Comparison of ENCODE assay signal across 9 cellular contexts in genomic region chr12:131454418-131455217, GRCh38.
DNase-seq lines count a peak whose midpoint lies in the region; ATAC-seq and TF ChIP-seq lines count a peak whose summit lies in the region.
"Had no signal": no experiment of that assay in that cellular context is flagged by ENCODE, and none has a peak within 500 bp of the region (broad histone marks: within the 10 kb centered on the region; RNA-seq: fewer than 3 reads in every experiment).

No MANE protein-coding gene starts in this region.

- peaks cover 7% of the 10 kb centered on the region for H3K9me3 Mint-ChIP-seq in glutamatergic neuron (ENCODE audit: unreplicated experiment)

- H3K36me3 Mint-ChIP-seq in T-helper 17 cell (ENCODE audit: low read depth) (no peaks in the 10 kb centered on the region), glutamatergic neuron (ENCODE audit: unreplicated experiment) (no peaks in the 10 kb centered on the region)
- H3K36me3 Mint-ChIP-seq: CD8-positive, alpha-beta T cell had no signal

- no peak overlapping the region for H3K4me2 ChIP-seq in smooth muscle cell

- WGBS in smooth muscle cell (ENCODE audit: low lambda C conversion rate), result 55% methylated on average over 12 of the region's 12 CpGs

- no peaks in the 10 kb centered on the region for H3K79me2 ChIP-seq in smooth muscle cell (ENCODE audit: low read depth)

- peak; percentile 4 for DNase-seq in NK-92 treated with Interleukin-12 subunit alpha and Interleukin-12 subunit beta, amount 100 ng/mL, for 24 hours (lab: John Stamatoyannopoulos, UW)
- no peak for DNase-seq in NK-92 (lab: John Stamatoyannopoulos, UW; ENCODE audit: unreplicated experiment)
- peak; percentile 73 for DNase-seq in KBM-7
- DNase-seq in T-helper 17 cell, result no peak
- peak; percentile 79 for DNase-seq in glutamatergic neuron
- DNase-seq in smooth muscle cell (lab: John Stamatoyannopoulos, UW; ENCODE audit: unreplicated experiment), result no peak
- no peak for DNase-seq in C1 segment of cervical spinal cord (lab: John Stamatoyannopoulos, UW)

- H3K4me1 Mint-ChIP-seq in T-helper 17 cell (peaks cover 6% of the 10 kb centered on the region), glutamatergic neuron (ENCODE audit: low read depth, unreplicated experiment) (peaks cover 15% of the 10 kb centered on the region)

- H3K27me3 ChIP-seq in smooth muscle cell (ENCODE audit: low read depth), result peaks cover under 1% of the 10 kb centered on the region

- in situ Hi-C loops in KBM-7 (cut with MboI; ENCODE audit: low pct_unique_long_range_greater_than_20kb, low sequenced_read_pairs), result no loop called here

- H2AFZ ChIP-seq in smooth muscle cell (ENCODE audit: low read depth), result no peak overlapping the region

- H3K9ac ChIP-seq in smooth muscle cell (ENCODE audit: low read depth), result no peak overlapping the region

- H3K4me1 ChIP-seq in smooth muscle cell (ENCODE audit: low read depth), result no peaks in the 10 kb centered on the region

- no peak overlapping the region for H3K4me3 Mint-ChIP-seq in T-helper 17 cell
- H3K4me3 Mint-ChIP-seq in glutamatergic neuron (ENCODE audit: unreplicated experiment), result no peak overlapping the region
- H3K4me3 Mint-ChIP-seq: CD8-positive, alpha-beta T cell had no signal

- H3K27ac ChIP-seq in smooth muscle cell (ENCODE audit: low read depth), result no peak overlapping the region

- H3K27ac Mint-ChIP-seq in T-helper 17 cell, result no peak overlapping the region
- H3K27ac Mint-ChIP-seq in glutamatergic neuron (ENCODE audit: unreplicated experiment), result peak overlapping the region; percentile 71
- H3K27ac Mint-ChIP-seq: CD8-positive, alpha-beta T cell had no signal

- H3K9me3 ChIP-seq in T-helper 17 cell (ENCODE audit: control insufficient read depth, low read length, poor library complexity, severe bottlenecking) (no peaks in the 10 kb centered on the region), smooth muscle cell (replicated peaks; ENCODE audit: low read depth) (no peaks in the 10 kb centered on the region)

- H3K27me3 Mint-ChIP-seq in T-helper 17 cell, result peaks cover 27% of the 10 kb centered on the region
- peaks cover 8% of the 10 kb centered on the region for H3K27me3 Mint-ChIP-seq in glutamatergic neuron (ENCODE audit: unreplicated experiment)

- ATAC-seq in GM21737 (IDR thresholded peaks at IDR 0.05; ENCODE audit: unreplicated experiment) (peak; percentile 83), T-helper 17 cell (peak; percentile 65)
- ATAC-seq: CD8-positive, alpha-beta T cell had no signal

- no peaks in the 10 kb centered on the region for H4K20me1 ChIP-seq in smooth muscle cell (ENCODE audit: low read depth)

- peak; percentile 78 for TF ChIP-seq CTCF in glutamatergic neuron (IDR thresholded peaks at IDR 0.05; ENCODE audit: partially characterized antibody, unreplicated experiment)
- TF ChIP-seq CTCF in smooth muscle cell (IDR thresholded peaks at IDR 0.05; ENCODE audit: borderline replicate concordance, insufficient read depth, poor library complexity, severe bottlenecking), result peak; percentile 47

- no peaks in the 10 kb centered on the region for H3K36me3 ChIP-seq in smooth muscle cell (ENCODE audit: low read depth)

- no peaks in the 10 kb centered on the region for H3F3A ChIP-seq in smooth muscle cell (ENCODE audit: low read depth)

- no peak overlapping the region for H3K4me3 ChIP-seq in smooth muscle cell

Comparison
In these comparisons a context has a peak if more than half of its experiments do, and no peak if none do; other contexts are left out.
1. DNase-seq: peak in NK-92 treated with Interleukin-12 subunit alpha and Interleukin-12 subunit beta, amount 100 ng/mL, for 24 hours (single experiment), KBM-7 (single experiment) and glutamatergic neuron (single experiment); none in NK-92 (single experiment), T-helper 17 cell (0 of 3), smooth muscle cell (single experiment) and C1 segment of cervical spinal cord (0 of 14).